ENCODE assay signal across 2 cellular contexts in genomic region chr1:233912909-233913308, GRCh38.
TF ChIP-seq lines count a peak whose summit lies in the region.

No MANE protein-coding gene starts in this region.

TF ChIP-seq in SK-N-SH, 30 proteins besides CTCF, POLR2A, EP300 and RAD21 (continued from another document):
- no peak for TF ChIP-seq MEF2A (IDR thresholded peaks at IDR 0.05; ENCODE audit: borderline replicate concordance, low read depth)

TF ChIP-seq in SK-N-SH treated with all-trans-retinoic acid at 6 μM for 48 hours, 23 proteins besides CTCF, POLR2A, EP300 and RAD21 (continued from another document):
- TF ChIP-seq PATZ1 (CRISPR knock-in tag; IDR thresholded peaks at IDR 0.05; ENCODE audit: borderline replicate concordance) (no peak), ISL1 (CRISPR knock-in tag; IDR thresholded peaks at IDR 0.05) (no peak), ZC3H10 (CRISPR knock-in tag; IDR thresholded peaks at IDR 0.05) (no peak), PPARA (CRISPR knock-in tag; IDR thresholded peaks at IDR 0.05; ENCODE audit: borderline replicate concordance) (no peak), CSDC2 (CRISPR knock-in tag; IDR thresholded peaks at IDR 0.05) (no peak), ZFP3 (CRISPR knock-in tag; IDR thresholded peaks at IDR 0.05) (no peak), RARB (CRISPR knock-in tag; IDR thresholded peaks at IDR 0.05) (no peak), ZFP30 (CRISPR knock-in tag; IDR thresholded peaks at IDR 0.05) (no peak), TOX (CRISPR knock-in tag; IDR thresholded peaks at IDR 0.05; ENCODE audit: borderline replicate concordance) (no peak), OSR1 (CRISPR knock-in tag; IDR thresholded peaks at IDR 0.05) (no peak), GLIS3 (CRISPR knock-in tag; IDR thresholded peaks at IDR 0.05) (no peak), ZNF565 (CRISPR knock-in tag; conservative IDR thresholded peaks at IDR 0.05; ENCODE audit: low read depth) (no peak)
TF ChIP-seq in SK-N-SH treated with all-trans-retinoic acid at 6 μM for 48 hours: peak in this region for 0.
